ENCODE assay signal across 14 cellular contexts in genomic region chr4:79623125-79623905, GRCh38.
DNase-seq lines count a peak whose midpoint lies in the region; ATAC-seq, FAIRE-seq and TF ChIP-seq lines count a peak whose summit lies in the region.
"Had no signal": no experiment of that assay in that cellular context is flagged by ENCODE, and none has a peak within 500 bp of the region (broad histone marks: within the 10 kb centered on the region; RNA-seq: fewer than 3 reads in every experiment).

No MANE protein-coding gene starts in this region.

- intact Hi-C loops in pancreas (cut with DNase I) = no loop called here
- intact Hi-C loops in body of pancreas (cut with DNase I) = no loop called here

- H3K36me3 ChIP-seq in gastroesophageal sphincter (no peaks in the 10 kb centered on the region), skeletal muscle satellite cell (ENCODE audit: insufficient read depth, low read length) (no peaks in the 10 kb centered on the region), pancreas (no peaks in the 10 kb centered on the region), body of pancreas (replicated peaks in 1 of 2; ENCODE audit: insufficient read depth in 1 of 2, low read depth in 2 of 2) (no peaks in the 10 kb centered on the region)
- H3K36me3 ChIP-seq: BLaER1, brain microvascular endothelial cell, WERI-Rb-1 had no signal

- FAIRE-seq in pancreas (lab: Jason Lieb, UNC) = no peak
- FAIRE-seq: endometrium had no signal

- H3K27me3 ChIP-seq in gastroesophageal sphincter = no peaks in the 10 kb centered on the region
- H3K27me3 ChIP-seq in skeletal muscle satellite cell (ENCODE audit: control insufficient read depth, insufficient read depth, low read length) = no peaks in the 10 kb centered on the region
- no peaks in the 10 kb centered on the region for H3K27me3 ChIP-seq in pancreas
- H3K27me3 ChIP-seq in body of pancreas = no peaks in the 10 kb centered on the region
- H3K27me3 ChIP-seq: BLaER1, brain microvascular endothelial cell had no signal

- peak overlapping the region; percentile 45 for H3K4me2 ChIP-seq in skeletal muscle satellite cell (ENCODE audit: low read length)
- H3K4me2 ChIP-seq: BLaER1 had no signal

- TF ChIP-seq EP300 in gastroesophageal sphincter (IDR thresholded peaks at IDR 0.05) = no peak

- H3K4me1 ChIP-seq in gastroesophageal sphincter = peaks cover 7 to 54% (median 21%) of the 10 kb centered on the region in 3 donors
- peaks cover 3% of the 10 kb centered on the region for H3K4me1 ChIP-seq in skeletal muscle satellite cell (ENCODE audit: control insufficient read depth, insufficient read depth, low read length)
- H3K4me1 ChIP-seq in pancreas = no peaks in the 10 kb centered on the region
- H3K4me1 ChIP-seq in body of pancreas = no peaks in the 10 kb centered on the region
- H3K4me1 ChIP-seq: BLaER1 had no signal

- ATAC-seq in gastroesophageal sphincter = peak; percentile 74
- ATAC-seq in pancreas = no peak
- no peak for ATAC-seq in body of pancreas

- DNase-seq in DMS153 treated with DMSO at 0.1 percent for 48 hours (lab: John Stamatoyannopoulos, UW; ENCODE audit: unreplicated experiment) (peak; percentile 18), NCI-H524 treated with DMSO at 0.1 percent for 48 hours (lab: John Stamatoyannopoulos, UW) (peak; percentile 29), COR-L47 (lab: John Stamatoyannopoulos, UW) (no peak), pancreas (no peak), body of pancreas (no peak), LoVo (ENCODE audit: low spot score) (no peak)
- DNase-seq: activated T-cell treated with anti-CD3 and anti-CD28 coated beads, Interleukin-2, amount 50 U/mL, for 48 hours; brain microvascular endothelial cell; GDM1; WERI-Rb-1 had no signal

- 24 to 37% methylated on average over 12 of the region's 12 CpGs for WGBS in gastroesophageal sphincter (ENCODE audit: low coverage in 1 of 2), 2 donors
- 74 to 79% methylated on average over 12 of the region's 12 CpGs for WGBS in pancreas, 2 donors
- 74 to 75% methylated on average over 12 of the region's 12 CpGs for WGBS in body of pancreas, 2 donors

- H3K27ac ChIP-seq in gastroesophageal sphincter (peak overlapping the region; percentile 69 to 95 (median 80)), pancreas (no peak overlapping the region), body of pancreas (no peak overlapping the region)
- H3K27ac ChIP-seq: BLaER1, brain microvascular endothelial cell, WERI-Rb-1 had no signal

- no peak overlapping the region for H3K9ac ChIP-seq in skeletal muscle satellite cell (ENCODE audit: low read depth, low read length)
- H3K9ac ChIP-seq: BLaER1 had no signal

- TF ChIP-seq POLR2A in gastroesophageal sphincter (IDR thresholded peaks at IDR 0.05) = no peak
- no peak for TF ChIP-seq POLR2A in body of pancreas (IDR thresholded peaks at IDR 0.05)

- H3K4me3 ChIP-seq in gastroesophageal sphincter (peak overlapping the region; percentile 22 to 25), skeletal muscle satellite cell (ENCODE audit: low read length) (no peak overlapping the region), pancreas (no peak overlapping the region), body of pancreas (no peak overlapping the region)
- H3K4me3 ChIP-seq: BLaER1 had no signal

- H3K9me3 ChIP-seq in gastroesophageal sphincter = no peaks in the 10 kb centered on the region
- H3K9me3 ChIP-seq in skeletal muscle satellite cell (replicated peaks; ENCODE audit: low read length) = no peaks in the 10 kb centered on the region
- no peaks in the 10 kb centered on the region for H3K9me3 ChIP-seq in pancreas
- H3K9me3 ChIP-seq in body of pancreas = no peaks in the 10 kb centered on the region
- H3K9me3 ChIP-seq: BLaER1 had no signal

- TF ChIP-seq CTCF in gastroesophageal sphincter (IDR thresholded peaks at IDR 0.05) = no peak
- TF ChIP-seq CTCF in pancreas (IDR thresholded peaks at IDR 0.05) = no peak
- no peak for TF ChIP-seq CTCF in body of pancreas (IDR thresholded peaks at IDR 0.05)

Comparison
In these comparisons a context has a peak if more than half of its experiments do, and no peak if none do; other contexts are left out.
1. DNase-seq: peak in DMS153 treated with DMSO at 0.1 percent for 48 hours (single experiment) and NCI-H524 treated with DMSO at 0.1 percent for 48 hours (single experiment); none in COR-L47 (single experiment), pancreas (0 of 6), body of pancreas (0 of 4) and LoVo (single experiment).
2. H3K27ac ChIP-seq: peak in gastroesophageal sphincter (4 of 4); none in pancreas (0 of 4) and body of pancreas (0 of 4).
3. H3K4me3 ChIP-seq: peak in gastroesophageal sphincter (2 of 2); none in skeletal muscle satellite cell (single experiment), pancreas (0 of 4) and body of pancreas (0 of 2).